31 cellular contexts compared by ENCODE assay signal in genomic region chr3:31081031-31081662, GRCh38.
"Had no signal": no experiment of that assay in that cellular context is flagged by ENCODE, and none has a peak within 500 bp of the region (broad histone marks: within the 10 kb centered on the region; RNA-seq: fewer than 3 reads in every experiment).

No MANE protein-coding gene starts in this region.

- H3K4me3 ChIP-seq: adrenal gland, body of pancreas, breast epithelium, PC-9, SJCRH30, SK-N-MC had no signal

- H3K36me3 ChIP-seq: adrenal gland, breast epithelium, SJCRH30 had no signal

- H3K4me3 Mint-ChIP-seq: activated CD4-positive, alpha-beta T cell treated with anti-CD3 and anti-CD28 coated beads for 36 hours; activated CD4-positive, alpha-beta T cell treated with anti-CD3 and anti-CD28 coated beads, Interleukin-2, amount 10 ng/mL, durations not matched to agents 7 days and 5 days; activated CD8-positive, alpha-beta T cell treated with anti-CD3 and anti-CD28 coated beads, Interleukin-2, amount 10 ng/mL, durations not matched to agents 7 days and 5 days; activated T-cell treated with anti-CD3 and anti-CD28 coated beads, Interleukin-2, amount 50 U/mL, for 24 hours had no signal

- H3K9me3 Mint-ChIP-seq: activated CD4-positive, alpha-beta T cell treated with anti-CD3 and anti-CD28 coated beads, Interleukin-2, amount 10 ng/mL, durations not matched to agents 7 days and 5 days; activated naive CD4-positive, alpha-beta T cell treated with anti-CD3 and anti-CD28 coated beads, Interleukin-2, amount 50 U/mL, for 72 hours; activated T-cell treated with anti-CD3 and anti-CD28 coated beads, Interleukin-2, amount 50 U/mL, for 24 hours; activated T-helper 2 cell treated with anti-CD3 and anti-CD28 coated beads, Interferon-gamma antibody, Interleukin-2, Interleukin-4, amounts not matched to agents 10 μg/mL and 5 μg/mL and 100 μg/mL, durations not matched to agents 14 hours and 24 hours and 36 hours had no signal

- H3K27me3 Mint-ChIP-seq: activated CD4-positive, alpha-beta T cell treated with anti-CD3 and anti-CD28 coated beads, Interleukin-2, amount 10 ng/mL, durations not matched to agents 7 days and 5 days; activated T-cell treated with anti-CD3 and anti-CD28 coated beads, Interleukin-2, amount 50 U/mL, for 24 hours had no signal

- ATAC-seq: activated CD4-positive, alpha-beta T cell treated with anti-CD3 and anti-CD28 coated beads for 36 hours; activated CD4-positive, CD25-positive, alpha-beta regulatory T cell treated with anti-CD3 and anti-CD28 coated beads, Interleukin-2, amount 50 U/mL, for 24 hours; activated CD8-positive, alpha-beta T cell treated with anti-CD3 and anti-CD28 coated beads, Interleukin-2, amount 10 ng/mL, durations not matched to agents 7 days and 5 days; activated naive CD4-positive, alpha-beta T cell treated with anti-CD3 and anti-CD28 coated beads, Interleukin-2, amount 50 U/mL, for 72 hours; body of pancreas had no signal

- H3K27me3 ChIP-seq: adrenal gland, body of pancreas, breast epithelium, SJCRH30 had no signal

- H3K4me1 ChIP-seq: adrenal gland, body of pancreas, breast epithelium, SJCRH30 had no signal

- H3K27ac Mint-ChIP-seq: activated CD4-positive, alpha-beta T cell treated with anti-CD3 and anti-CD28 coated beads for 36 hours; activated CD4-positive, alpha-beta T cell treated with anti-CD3 and anti-CD28 coated beads, Interleukin-2, amount 10 ng/mL, durations not matched to agents 7 days and 5 days; activated CD8-positive, alpha-beta T cell treated with anti-CD3 and anti-CD28 coated beads, Interleukin-2, amount 10 ng/mL, durations not matched to agents 7 days and 5 days; activated T-cell treated with anti-CD3 and anti-CD28 coated beads, Interleukin-2, amount 50 U/mL, for 24 hours; activated T-helper 2 cell treated with anti-CD3 and anti-CD28 coated beads, Interferon-gamma antibody, Interleukin-2, Interleukin-4, amounts not matched to agents 10 μg/mL and 5 μg/mL and 100 μg/mL, durations not matched to agents 14 hours and 24 hours and 36 hours had no signal

- H3K9me3 ChIP-seq: adrenal gland, body of pancreas, breast epithelium, SJCRH30 had no signal

- DNase-seq: activated CD4-positive, alpha-beta T cell treated with anti-CD3 and anti-CD28 coated beads for 36 hours; activated CD4-positive, alpha-beta T cell treated with anti-CD3 and anti-CD28 coated beads, Interleukin-2, amount 10 ng/mL, durations not matched to agents 7 days and 5 days; activated CD4-positive, alpha-beta T cell treated with anti-CD3 and anti-CD28 coated beads, Interleukin-2, amount 50 U/mL, for 48 hours; activated CD8-positive, alpha-beta T cell treated with anti-CD3 and anti-CD28 coated beads, Interleukin-2, amount 10 ng/mL, durations not matched to agents 7 days and 5 days; activated gamma-delta T cell; activated naive CD4-positive, alpha-beta T cell treated with Interleukin-2 at 50 U/mL for 16 hours; activated T-cell treated with anti-CD3 and anti-CD28 coated beads, Interleukin-2, amount 50 U/mL, for 24 hours; adrenal gland; body of pancreas; MM.1S; MV-4-11; NCI-H1092; NCI-H1436 treated with DMSO at 0.1 percent for 48 hours; NCI-H1694 treated with DMSO at 0.1 percent for 48 hours; NCI-H2029; NCI-H2171; NCI-H510A; NCI-H526; NCI-H748 treated with DMSO at 0.1 percent for 48 hours; NK-92 treated with Interleukin-12 subunit alpha and Interleukin-12 subunit beta, amount 100 ng/mL, for 24 hours; PC-9; SHP77; SJCRH30; T1000 had no signal

- H3K27ac ChIP-seq: adrenal gland, body of pancreas, breast epithelium, KMS-11, PC-9, RWPE1, SJCRH30, SK-N-MC had no signal

- H3K36me3 Mint-ChIP-seq: activated naive CD4-positive, alpha-beta T cell treated with anti-CD3 and anti-CD28 coated beads, Interleukin-2, amount 50 U/mL, for 72 hours had no signal
